Comparison of ENCODE assay signal across 11 cellular contexts in genomic region chr9:134283111-134283515, GRCh38. TPM values are rescaled to one million over a fixed set of nuclear protein-coding genes. Genes with fewer than 3 reads are reported as not detected.
A peak's percentile ranks its signal among the peaks of the same experiment; 100 is the strongest.
DNase-seq lines count a peak whose midpoint lies in the region; ATAC-seq and TF ChIP-seq lines count a peak whose summit lies in the region.
"Had no signal": no experiment of that assay in that cellular context is flagged by ENCODE, and none has a peak within 500 bp of the region (broad histone marks: within the 10 kb centered on the region; RNA-seq: fewer than 3 reads in every experiment).

No MANE protein-coding gene starts in this region.

- peaks cover 0 to 27% (median 0%) of the 10 kb centered on the region in 11 experiments; a peak in 3 of 22 replicates for H3K27me3 ChIP-seq in BLaER1 treated with 17β-estradiol and CSF1 and Interleukin-3, amounts not matched to agents 10 nM and 100 nM

- H3K27ac Mint-ChIP-seq in activated CD4-positive, alpha-beta T cell treated with anti-CD3 and anti-CD28 coated beads for 36 hours = no peak overlapping the region

- CTCF ChIA-PET in activated CD4-positive, alpha-beta T cell treated with anti-CD3 and anti-CD28 coated beads for 36 hours (lab: Charles Lee) = no interaction called here

- peak overlapping the region in 8 of 11 experiments; percentile 25 to 91 (median 54); a peak in 15 of 22 replicates for H3K4me2 ChIP-seq in BLaER1 treated with 17β-estradiol and CSF1 and Interleukin-3, amounts not matched to agents 10 nM and 100 nM

- no peak for ATAC-seq in activated CD4-positive, alpha-beta T cell treated with anti-CD3 and anti-CD28 coated beads for 36 hours
- ATAC-seq in HG03175 (IDR thresholded peaks at IDR 0.05; ENCODE audit: unreplicated experiment) (no peak), HG02981 (IDR thresholded peaks at IDR 0.05; ENCODE audit: unreplicated experiment) (no peak)

- H3K36me3 ChIP-seq in BLaER1 treated with 17β-estradiol and CSF1 and Interleukin-3, amounts not matched to agents 10 nM and 100 nM = no peaks in the 10 kb centered on the region

- H3K36me3 Mint-ChIP-seq in activated CD4-positive, alpha-beta T cell treated with anti-CD3 and anti-CD28 coated beads for 36 hours (ENCODE audit: low read depth) = no peaks in the 10 kb centered on the region

- no peak overlapping the region for H3K4me3 Mint-ChIP-seq in activated CD4-positive, alpha-beta T cell treated with anti-CD3 and anti-CD28 coated beads for 36 hours

- H3K4me3 ChIP-seq in BLaER1 treated with 17β-estradiol and CSF1 and Interleukin-3, amounts not matched to agents 10 nM and 100 nM = no peak overlapping the region
- H3K4me3 ChIP-seq in fibroblast of the aortic adventitia (ENCODE audit: low read depth, low read length) = no peak overlapping the region

- POLR2A ChIA-PET in activated CD4-positive, alpha-beta T cell treated with anti-CD3 and anti-CD28 coated beads for 36 hours (lab: Charles Lee) = no interaction called here

- H3K9me3 Mint-ChIP-seq in activated CD4-positive, alpha-beta T cell treated with anti-CD3 and anti-CD28 coated beads for 36 hours (ENCODE audit: low read depth) = no peaks in the 10 kb centered on the region

- TF ChIP-seq CTCF in fibroblast of the aortic adventitia (IDR thresholded peaks at IDR 0.05; ENCODE audit: insufficient read depth, low read length) = no peak

- no peaks in the 10 kb centered on the region for H3K4me1 Mint-ChIP-seq in activated CD4-positive, alpha-beta T cell treated with anti-CD3 and anti-CD28 coated beads for 36 hours

- H3K27ac ChIP-seq in BLaER1 treated with 17β-estradiol and CSF1 and Interleukin-3, amounts not matched to agents 10 nM and 100 nM = no peak overlapping the region

- H3K9me3 ChIP-seq in BLaER1 treated with 17β-estradiol and CSF1 and Interleukin-3, amounts not matched to agents 10 nM and 100 nM (replicated peaks in 1 of 11) = peaks cover 0 to 6% (median 5%) of the 10 kb centered on the region in 11 experiments; a peak in 12 of 22 replicates

- H3K9ac ChIP-seq in BLaER1 treated with 17β-estradiol and CSF1 and Interleukin-3, amounts not matched to agents 10 nM and 100 nM = no peak overlapping the region

- H3K27me3 Mint-ChIP-seq in activated CD4-positive, alpha-beta T cell treated with anti-CD3 and anti-CD28 coated beads for 36 hours = peaks cover 2% of the 10 kb centered on the region

- no peaks in the 10 kb centered on the region for H4K20me1 ChIP-seq in BLaER1 treated with 17β-estradiol and CSF1 and Interleukin-3, amounts not matched to agents 10 nM and 100 nM

- DNase-seq in NCI-H69 (lab: John Stamatoyannopoulos, UW) (peak; percentile 59), fibroblast of the aortic adventitia (ENCODE audit: low read depth) (peak; percentile 92), posterior cingulate gyrus (peak in 9 of 10 donors; percentile 59 to 95 (median 69)), SHP77 (lab: John Stamatoyannopoulos, UW) (no peak)
- no peak for DNase-seq in activated CD4-positive, alpha-beta T cell treated with anti-CD3 and anti-CD28 coated beads for 36 hours
- DNase-seq: activated effector memory CD4-positive, alpha-beta T cell treated with anti-CD3 and anti-CD28 coated beads, Interleukin-2, amount 50 U/mL, for 16 hours; islet precursor cell; Kasumi-1 had no signal

- peaks cover 11 to 63% (median 55%) of the 10 kb centered on the region in 10 experiments for H3K4me1 ChIP-seq in BLaER1 treated with 17β-estradiol and CSF1 and Interleukin-3, amounts not matched to agents 10 nM and 100 nM

- intact Hi-C loops in posterior cingulate gyrus (cut with DNase I) = no loop called here
- intact Hi-C loops in activated CD4-positive, alpha-beta T cell treated with anti-CD3 and anti-CD28 coated beads for 36 hours (cut with DNase I, micrococcal nuclease) = no loop called here

RNA-seq across cellular contexts. Expression of gene RXRA, which starts 43.1 kb away (rescaled TPM):
- total RNA-seq in fibroblast of the aortic adventitia (ENCODE audit: low replicate concordance) = 20.9 and 26.8 TPM in 2 replicates
- total RNA-seq in activated CD4-positive, alpha-beta T cell treated with anti-CD3 and anti-CD28 coated beads for 36 hours = 10 to 100 TPM; 17.6 to 20.9 TPM

Comparison
In these comparisons a context has a peak if more than half of its experiments do, and no peak if none do; other contexts are left out.
1. DNase-seq: peak in NCI-H69 (single experiment), fibroblast of the aortic adventitia (single experiment) and posterior cingulate gyrus (9 of 10); none in activated CD4-positive, alpha-beta T cell treated with anti-CD3 and anti-CD28 coated beads for 36 hours (single experiment) and SHP77 (0 of 2).